7 cellular contexts compared by ENCODE assay signal in the genomic region with DNA sequence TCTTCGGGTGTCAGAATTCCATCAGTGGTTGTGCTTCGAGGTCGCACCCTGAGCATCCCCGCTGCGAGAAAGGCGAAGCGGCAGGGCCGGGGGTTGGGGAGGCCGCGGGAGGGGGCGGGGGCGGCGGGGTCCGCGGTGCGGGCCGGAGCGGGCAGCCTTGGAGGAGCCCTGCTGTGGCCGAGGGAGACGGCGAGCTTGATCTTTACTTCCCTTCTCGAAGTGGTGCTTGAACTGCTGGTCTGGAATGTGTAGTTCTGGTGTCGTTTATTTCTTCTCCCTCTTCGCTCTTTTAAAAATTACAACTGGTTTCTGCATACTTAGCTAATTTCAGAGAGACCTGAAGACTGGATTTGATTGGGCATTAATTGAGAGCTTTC. TPM values are rescaled to one million over a fixed set of nuclear protein-coding genes. Genes with fewer than 3 reads are reported as not detected.
A peak's percentile ranks its signal among the peaks of the same experiment; 100 is the strongest.
DNase-seq lines count a peak whose midpoint lies in the region; ATAC-seq, FAIRE-seq and TF ChIP-seq lines count a peak whose summit lies in the region.

No MANE protein-coding gene starts in this region.

- no peak for TF ChIP-seq POLR2A in H54 (IDR thresholded peaks at IDR 0.05; ENCODE audit: low read depth, low read length)

- H3K9me3 ChIP-seq in GM23248 (ENCODE audit: low read depth) (no peaks in the 10 kb centered on the region), mucosa of rectum (ENCODE audit: control insufficient read depth in 2 of 2, low read length in 2 of 2) (no peaks in the 10 kb centered on the region)

- H3K4me2 ChIP-seq in GM23248 (ENCODE audit: unreplicated experiment) = peak overlapping the region; percentile 96

- H4K20me1 ChIP-seq in GM23248 (ENCODE audit: insufficient read depth) = peaks cover 5% of the 10 kb centered on the region; the same call in 1 of the 2 replicates

- H3K9me2 ChIP-seq in GM23248 (ENCODE audit: insufficient read depth) = no peaks in the 10 kb centered on the region

- H3K27ac ChIP-seq in GM23248 (peak overlapping the region; percentile 33), mucosa of rectum (ENCODE audit: low read depth in 2 of 2, low read length in 2 of 2) (peak overlapping the region; percentile 92 to 94)

- H3K27me3 ChIP-seq in GM23248 (replicated peaks; ENCODE audit: insufficient read depth) (no peaks in the 10 kb centered on the region), mucosa of rectum (ENCODE audit: control insufficient read depth in 2 of 2, insufficient read depth in 2 of 2, low read length in 2 of 2) (no peaks in the 10 kb centered on the region)

- no peaks in the 10 kb centered on the region for H3K9me3 Mint-ChIP-seq in effector memory CD8-positive, alpha-beta T cell

- in situ Hi-C loops in GM23248 (cut with MboI) = no loop called here

- DNase-seq in GM23248 = peak; percentile 65
- no peak for DNase-seq in effector memory CD8-positive, alpha-beta T cell
- no peak for DNase-seq in H54 (ENCODE audit: insufficient read length, low spot score)

- H3K9ac ChIP-seq in GM23248 = peak overlapping the region; percentile 67
- peak overlapping the region; percentile 63 to 98 for H3K9ac ChIP-seq in mucosa of rectum (ENCODE audit: low read depth in 1 of 2, low read length in 2 of 2)

- ATAC-seq in effector memory CD8-positive, alpha-beta T cell (replicated peaks) = no peak
- ATAC-seq in GM21423 (IDR thresholded peaks at IDR 0.05; ENCODE audit: unreplicated experiment) (no peak), GM19351 (IDR thresholded peaks at IDR 0.05; ENCODE audit: unreplicated experiment) (no peak)

- no peaks in the 10 kb centered on the region for H3K36me3 ChIP-seq in GM23248 (ENCODE audit: low read depth)
- H3K36me3 ChIP-seq in mucosa of rectum (ENCODE audit: control insufficient read depth in 2 of 2, insufficient read depth in 2 of 2, low read length in 2 of 2) = no peaks in the 10 kb centered on the region

- peaks cover 22 to 23% of the 10 kb centered on the region in 2 donors for H3K4me1 Mint-ChIP-seq in effector memory CD8-positive, alpha-beta T cell (ENCODE audit: low read depth in 2 of 2)

- peaks cover 49% of the 10 kb centered on the region for H3K79me2 ChIP-seq in GM23248 (ENCODE audit: insufficient read depth)

- H3K27me3 Mint-ChIP-seq in effector memory CD8-positive, alpha-beta T cell = no peaks in the 10 kb centered on the region

- peak overlapping the region; percentile 77 to 85 for H3K4me3 Mint-ChIP-seq in effector memory CD8-positive, alpha-beta T cell

- peaks cover 18% of the 10 kb centered on the region for H3K36me3 Mint-ChIP-seq in effector memory CD8-positive, alpha-beta T cell (ENCODE audit: insufficient read depth)

- H3K4me3 ChIP-seq in GM23248 (peak overlapping the region; percentile 75), mucosa of rectum (ENCODE audit: low read length in 2 of 2) (peak overlapping the region; percentile 84 to 95)

- peaks cover 18% of the 10 kb centered on the region for H3F3A ChIP-seq in GM23248 (ENCODE audit: insufficient read depth)

- H3K4me1 ChIP-seq in GM23248 (ENCODE audit: insufficient read depth) = peaks cover 13% of the 10 kb centered on the region
- H3K4me1 ChIP-seq in mucosa of rectum (ENCODE audit: control insufficient read depth in 2 of 2, insufficient read depth in 2 of 2, low read length in 2 of 2) = peaks cover 17 to 29% of the 10 kb centered on the region in 2 donors

- peak overlapping the region; percentile 49 for H2AFZ ChIP-seq in GM23248

- H3K27ac Mint-ChIP-seq in effector memory CD8-positive, alpha-beta T cell = peak overlapping the region in 1 of 2 donors; percentile 88

- WGBS in GM23248 (ENCODE audit: low coverage in 1 of 2, low lambda C conversion rate in 2 of 2, missing lambda C conversion rate in 2 of 2), 2 experiments = 1 to 4% methylated on average over 11 to 24 of the region's 24 CpGs

- FAIRE-seq in H54 (lab: Jason Lieb, UNC) = no peak

TF ChIP-seq in PFSK-1, 5 proteins besides CTCF, POLR2A, EP300 and RAD21:
- TF ChIP-seq TAF1 (IDR thresholded peaks at IDR 0.05; ENCODE audit: borderline replicate concordance, insufficient read depth, low read length) (no peak), POLR2AphosphoS5 (IDR thresholded peaks at IDR 0.05; ENCODE audit: low read depth, low read length) (no peak), FOXP2 (optimal IDR thresholded peaks at IDR 0.05; ENCODE audit: borderline replicate concordance, extremely low read depth, extremely low read length, insufficient read depth) (no peak), SIN3A (IDR thresholded peaks at IDR 0.05; ENCODE audit: borderline replicate concordance, insufficient read depth, low read length) (peak; percentile 4; the same call in 1 of the 2 replicates)
- TF ChIP-seq, protein P1, sequence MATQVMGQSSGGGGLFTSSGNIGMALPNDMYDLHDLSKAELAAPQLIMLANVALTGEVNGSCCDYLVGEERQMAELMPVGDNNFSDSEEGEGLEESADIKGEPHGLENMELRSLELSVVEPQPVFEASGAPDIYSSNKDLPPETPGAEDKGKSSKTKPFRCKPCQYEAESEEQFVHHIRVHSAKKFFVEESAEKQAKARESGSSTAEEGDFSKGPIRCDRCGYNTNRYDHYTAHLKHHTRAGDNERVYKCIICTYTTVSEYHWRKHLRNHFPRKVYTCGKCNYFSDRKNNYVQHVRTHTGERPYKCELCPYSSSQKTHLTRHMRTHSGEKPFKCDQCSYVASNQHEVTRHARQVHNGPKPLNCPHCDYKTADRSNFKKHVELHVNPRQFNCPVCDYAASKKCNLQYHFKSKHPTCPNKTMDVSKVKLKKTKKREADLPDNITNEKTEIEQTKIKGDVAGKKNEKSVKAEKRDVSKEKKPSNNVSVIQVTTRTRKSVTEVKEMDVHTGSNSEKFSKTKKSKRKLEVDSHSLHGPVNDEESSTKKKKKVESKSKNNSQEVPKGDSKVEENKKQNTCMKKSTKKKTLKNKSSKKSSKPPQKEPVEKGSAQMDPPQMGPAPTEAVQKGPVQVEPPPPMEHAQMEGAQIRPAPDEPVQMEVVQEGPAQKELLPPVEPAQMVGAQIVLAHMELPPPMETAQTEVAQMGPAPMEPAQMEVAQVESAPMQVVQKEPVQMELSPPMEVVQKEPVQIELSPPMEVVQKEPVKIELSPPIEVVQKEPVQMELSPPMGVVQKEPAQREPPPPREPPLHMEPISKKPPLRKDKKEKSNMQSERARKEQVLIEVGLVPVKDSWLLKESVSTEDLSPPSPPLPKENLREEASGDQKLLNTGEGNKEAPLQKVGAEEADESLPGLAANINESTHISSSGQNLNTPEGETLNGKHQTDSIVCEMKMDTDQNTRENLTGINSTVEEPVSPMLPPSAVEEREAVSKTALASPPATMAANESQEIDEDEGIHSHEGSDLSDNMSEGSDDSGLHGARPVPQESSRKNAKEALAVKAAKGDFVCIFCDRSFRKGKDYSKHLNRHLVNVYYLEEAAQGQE (IDR thresholded peaks at IDR 0.05; ENCODE audit: insufficient read depth in 1 of 2, low read depth in 2 of 2, low read length in 2 of 2) = no peak

RNA-seq across cellular contexts. Expression of a gene that starts 1.1 kb away (rescaled TPM):
- total RNA-seq in GM23248 (2014; rRNA removed; shearing (Covaris generic)) = 390 and 457 TPM in 2 replicates
- polyA plus RNA-seq in GM23248 (2016; fragmentation: Nextera tagmentation; extraction: Ambion mirVana) = 366 and 377 TPM in 2 replicates
- polyA plus RNA-seq in PFSK-1 (2012; ENCODE audit: insufficient read length, low read depth) = 165 TPM
